In genomic region chr5:139985733-139986132, GRCh38 we compare ENCODE assay signal across 12 cellular contexts. TPM values are rescaled to one million over a fixed set of nuclear protein-coding genes. Genes with fewer than 3 reads are reported as not detected.
A peak's percentile ranks its signal among the peaks of the same experiment; 100 is the strongest.
DNase-seq lines count a peak whose midpoint lies in the region; ATAC-seq and TF ChIP-seq lines count a peak whose summit lies in the region.
"Had no signal": no experiment of that assay in that cellular context is flagged by ENCODE, and none has a peak within 500 bp of the region (broad histone marks: within the 10 kb centered on the region; RNA-seq: fewer than 3 reads in every experiment).

No MANE protein-coding gene starts in this region.

- DNase-seq in M059J (ENCODE audit: low read depth) (peak; percentile 98), astrocyte of the spinal cord (ENCODE audit: low read depth, low spot score) (peak; percentile 68), lung microvascular endothelial cell (ENCODE audit: low read depth in 2 of 2) (peak; percentile 47 to 85), stomach (no peak), dorsolateral prefrontal cortex (no peak)
- DNase-seq in CD8-positive, alpha-beta memory T cell = no peak
- DNase-seq: amygdala, NCI-H1092 had no signal

- no peaks in the 10 kb centered on the region; a peak in 1 of 22 replicates for H3K27me3 ChIP-seq in BLaER1 treated with 17β-estradiol and CSF1 and Interleukin-3, amounts not matched to agents 10 nM and 100 nM
- H3K27me3 ChIP-seq in CD8-positive, alpha-beta memory T cell (ENCODE audit: insufficient read depth, low read length, poor library complexity, severe bottlenecking) = no peaks in the 10 kb centered on the region
- peaks cover 0 to 9% (median 0%) of the 10 kb centered on the region in 3 donors for H3K27me3 ChIP-seq in stomach
- no peaks in the 10 kb centered on the region for H3K27me3 ChIP-seq in dorsolateral prefrontal cortex

- TF ChIP-seq POLR2A in stomach (IDR thresholded peaks at IDR 0.05) = no peak

- POLR2A ChIA-PET in CD8-positive, alpha-beta memory T cell (lab: Charles Lee) = no interaction called here

- H3K4me1 ChIP-seq in BLaER1 treated with 17β-estradiol and CSF1 and Interleukin-3, amounts not matched to agents 10 nM and 100 nM = peaks cover 9 to 22% (median 16%) of the 10 kb centered on the region in 10 experiments; a peak in 18 of 20 replicates
- no peaks in the 10 kb centered on the region for H3K4me1 ChIP-seq in CD8-positive, alpha-beta memory T cell (ENCODE audit: insufficient read depth, low read length)
- H3K4me1 ChIP-seq in stomach = no peaks in the 10 kb centered on the region

- TF ChIP-seq CTCF in astrocyte of the spinal cord (IDR thresholded peaks at IDR 0.05; ENCODE audit: low read depth, low read length) (no peak), stomach (IDR thresholded peaks at IDR 0.05) (no peak), dorsolateral prefrontal cortex (IDR thresholded peaks at IDR 0.05 in 54 of 56, conservative IDR thresholded peaks at IDR 0.05 in 2 of 56; ENCODE audit: low read depth in 1 of 56, partially characterized antibody in 56 of 56) (no peak)

- intact Hi-C loops in stomach (cut with DNase I; ENCODE audit: low total_unique reads) = no loop called here
- intact Hi-C loops in dorsolateral prefrontal cortex (cut with DNase I) = no loop called here

- ATAC-seq in GM21576 (IDR thresholded peaks at IDR 0.05; ENCODE audit: unreplicated experiment) = no peak

- 67 to 80% (median 67%) methylated on average over 3 of the region's 3 CpGs for WGBS in stomach, 5 donors

- no peaks in the 10 kb centered on the region; a peak in 1 of 22 replicates for H4K20me1 ChIP-seq in BLaER1 treated with 17β-estradiol and CSF1 and Interleukin-3, amounts not matched to agents 10 nM and 100 nM

- H3K9ac ChIP-seq in BLaER1 treated with 17β-estradiol and CSF1 and Interleukin-3, amounts not matched to agents 10 nM and 100 nM = no peak overlapping the region; a peak in 1 of 22 replicates

- H3K27ac Mint-ChIP-seq in CD8-positive, alpha-beta memory T cell = no peak overlapping the region

- no peaks in the 10 kb centered on the region for H3K4me1 Mint-ChIP-seq in CD8-positive, alpha-beta memory T cell

- H3K36me3 ChIP-seq in BLaER1 treated with 17β-estradiol and CSF1 and Interleukin-3, amounts not matched to agents 10 nM and 100 nM = no peaks in the 10 kb centered on the region
- no peaks in the 10 kb centered on the region for H3K36me3 ChIP-seq in CD8-positive, alpha-beta memory T cell (ENCODE audit: insufficient read depth, low read length)
- H3K36me3 ChIP-seq in stomach = no peaks in the 10 kb centered on the region
- H3K36me3 ChIP-seq: HAP-1 had no signal

- peak overlapping the region in 4 of 11 experiments; percentile 9 to 47 (median 38); a peak in 7 of 22 replicates for H3K27ac ChIP-seq in BLaER1 treated with 17β-estradiol and CSF1 and Interleukin-3, amounts not matched to agents 10 nM and 100 nM
- H3K27ac ChIP-seq in CD8-positive, alpha-beta memory T cell (ENCODE audit: low read depth, low read length) = no peak overlapping the region
- H3K27ac ChIP-seq in stomach (no peak overlapping the region), dorsolateral prefrontal cortex (peak overlapping the region in 2 of 59 donors; percentile 15 to 22)

- H3K9me3 ChIP-seq in BLaER1 treated with 17β-estradiol and CSF1 and Interleukin-3, amounts not matched to agents 10 nM and 100 nM (replicated peaks in 1 of 11) = no peaks in the 10 kb centered on the region
- H3K9me3 ChIP-seq in CD8-positive, alpha-beta memory T cell (ENCODE audit: low read length) = no peaks in the 10 kb centered on the region
- H3K9me3 ChIP-seq in stomach = no peaks in the 10 kb centered on the region
- H3K9me3 ChIP-seq: HAP-1 had no signal

- H3K36me3 Mint-ChIP-seq in CD8-positive, alpha-beta memory T cell = no peaks in the 10 kb centered on the region

- H3K4me3 ChIP-seq in BLaER1 treated with 17β-estradiol and CSF1 and Interleukin-3, amounts not matched to agents 10 nM and 100 nM = no peak overlapping the region
- H3K4me3 ChIP-seq in astrocyte of the spinal cord (ENCODE audit: low read depth, low read length) (no peak overlapping the region), stomach (no peak overlapping the region), dorsolateral prefrontal cortex (no peak overlapping the region)
- no peak overlapping the region for H3K4me3 ChIP-seq in CD8-positive, alpha-beta memory T cell (ENCODE audit: low read length)
- H3K4me3 ChIP-seq: HAP-1, lung had no signal

- H3K27me3 Mint-ChIP-seq in CD8-positive, alpha-beta memory T cell = peaks cover 8 to 41% of the 10 kb centered on the region in 2 donors

- no peak for TF ChIP-seq EP300 in stomach (IDR thresholded peaks at IDR 0.05)

- H3K4me3 Mint-ChIP-seq in CD8-positive, alpha-beta memory T cell = no peak overlapping the region

- CTCF ChIA-PET in CD8-positive, alpha-beta memory T cell (lab: Charles Lee) = interaction anchor here (4.3 kb wide), 1 partner anchor 16 kb away, joined by 19 read pairs; no protein-coding TSS in a partner anchor

- peak overlapping the region; percentile 3 to 87 (median 37); a peak in 19 of 22 replicates for H3K4me2 ChIP-seq in BLaER1 treated with 17β-estradiol and CSF1 and Interleukin-3, amounts not matched to agents 10 nM and 100 nM

- in situ Hi-C loops in astrocyte of the spinal cord (cut with HindIII; ENCODE audit: low sequenced_read_pairs) = no loop called here

- no peaks in the 10 kb centered on the region for H3K9me3 Mint-ChIP-seq in CD8-positive, alpha-beta memory T cell

RNA-seq across cellular contexts. Expression of gene NRG2, which starts 57.4 kb away (rescaled TPM):
- total RNA-seq in M059J (2014; rRNA removed; shearing (Covaris generic)) = 1.3 and 1.9 TPM in 2 replicates
- total RNA-seq in lung microvascular endothelial cell (0.20 and 0.44 TPM in 2 replicates), stomach (10 to 100 TPM in 1 of 5 donors, 1 to 10 TPM in 2, under 1 TPM in 1, not detected in 1; 0.37 to 22.2 (median 1.8) TPM), dorsolateral prefrontal cortex (10 to 100 TPM in 89 of 120 experiments, 1 to 10 TPM in 31; 5.8 to 21.5 (median 11.8) TPM)
- total RNA-seq in CD8-positive, alpha-beta memory T cell = under 1 TPM; 0.18 to 0.24 TPM
- polyA plus RNA-seq in CD8-positive, alpha-beta memory T cell = not detected
- 1 to 10 TPM in 2 of 3 donors, under 1 TPM in 1; 0.25 to 2.7 (median 1.2) TPM for polyA plus RNA-seq in stomach

Comparison
In these comparisons a context has a peak if more than half of its experiments do, and no peak if none do; other contexts are left out.
1. DNase-seq: peak in M059J (single experiment), astrocyte of the spinal cord (single experiment) and lung microvascular endothelial cell (2 of 2); none in CD8-positive, alpha-beta memory T cell (0 of 5), stomach (single experiment) and dorsolateral prefrontal cortex (0 of 10).